ENCODE assay signal across 2 cellular contexts in genomic region chr19:35495107-35496064, GRCh38.
A peak's percentile ranks its signal among the peaks of the same experiment; 100 is the strongest.
TF ChIP-seq lines count a peak whose summit lies in the region.

No MANE protein-coding gene starts in this region.

TF ChIP-seq in A549, 52 proteins besides CTCF, POLR2A, EP300 and RAD21:
- no peak for TF ChIP-seq CBX2 (IDR thresholded peaks at IDR 0.05; ENCODE audit: borderline replicate concordance, low read depth)
- TF ChIP-seq NFE2L2 (conservative IDR thresholded peaks at IDR 0.05; ENCODE audit: low read length) = no peak
- 0 out of 2 replicates have a peak, but pooled peaks have one; percentile 40 for TF ChIP-seq MAX (IDR thresholded peaks at IDR 0.05)
- peak; percentile 96 for TF ChIP-seq SMC3 (IDR thresholded peaks at IDR 0.05)
- no peak for TF ChIP-seq CEBPB (IDR thresholded peaks at IDR 0.05)
- TF ChIP-seq HOXB13 (CRISPR knock-in tag; IDR thresholded peaks at IDR 0.05; ENCODE audit: low read depth) = no peak
- no peak for TF ChIP-seq CHD2 (IDR thresholded peaks at IDR 0.05; ENCODE audit: low read length, partially characterized antibody)
- no peak for TF ChIP-seq TFCP2L1 (CRISPR knock-in tag; IDR thresholded peaks at IDR 0.05)
- TF ChIP-seq JUNB (IDR thresholded peaks at IDR 0.05) = no peak
- no peak for TF ChIP-seq POLR2AphosphoS2 (conservative IDR thresholded peaks at IDR 0.05; ENCODE audit: low read length)
- no peak for TF ChIP-seq RARB (CRISPR knock-in tag; IDR thresholded peaks at IDR 0.05)
- TF ChIP-seq MYC (IDR thresholded peaks at IDR 0.05; ENCODE audit: borderline replicate concordance, low read length) = no peak
- 0 out of 2 replicates have a peak, but pooled peaks have one; percentile 59 for TF ChIP-seq MAZ (IDR thresholded peaks at IDR 0.05; ENCODE audit: borderline replicate concordance, low read depth, low read length)

TF ChIP-seq in HepG2, 621 proteins besides CTCF, POLR2A, EP300 and RAD21 (continues in another document):
- TF ChIP-seq NCOA2 (CRISPR knock-in tag; IDR thresholded peaks at IDR 0.05) (no peak), ZNF569 (CRISPR knock-in tag; IDR thresholded peaks at IDR 0.05; ENCODE audit: borderline replicate concordance) (no peak), FOXM1 (CRISPR knock-in tag; IDR thresholded peaks at IDR 0.05) (no peak), ZNF460 (CRISPR knock-in tag; IDR thresholded peaks at IDR 0.05; ENCODE audit: borderline replicate concordance) (no peak), SAP130 (CRISPR knock-in tag; IDR thresholded peaks at IDR 0.05; ENCODE audit: low read depth) (peak; percentile 25; the same call in 1 of the 2 replicates), ZFP36 (IDR thresholded peaks at IDR 0.05; ENCODE audit: borderline replicate concordance, low read depth, low read length, partially characterized antibody) (no peak), PHF21A (CRISPR knock-in tag; IDR thresholded peaks at IDR 0.05) (no peak), ZNF484 (CRISPR knock-in tag; IDR thresholded peaks at IDR 0.05; ENCODE audit: borderline replicate concordance, low read depth) (no peak), KDM3A (CRISPR knock-in tag; IDR thresholded peaks at IDR 0.05; ENCODE audit: low read depth) (no peak), HOXA9 (CRISPR knock-in tag; IDR thresholded peaks at IDR 0.05; ENCODE audit: borderline replicate concordance) (no peak), ZNF546 (CRISPR knock-in tag; conservative IDR thresholded peaks at IDR 0.05) (no peak), KLF9 (CRISPR knock-in tag; IDR thresholded peaks at IDR 0.05; ENCODE audit: low read depth) (no peak), MYC (CRISPR knock-in tag; IDR thresholded peaks at IDR 0.05; ENCODE audit: borderline replicate concordance) (0 out of 2 replicates have a peak, but pooled peaks have one; percentile 42), KDM5B (CRISPR knock-in tag; IDR thresholded peaks at IDR 0.05; ENCODE audit: borderline replicate concordance) (no peak; the same call in 1 of the 2 replicates), STAG1 (CRISPR knock-in tag; IDR thresholded peaks at IDR 0.05) (peak; percentile 85), HNRNPLL (IDR thresholded peaks at IDR 0.05; ENCODE audit: low read depth, low read length, poor library complexity, severe bottlenecking) (no peak), ZNF160 (CRISPR knock-in tag; IDR thresholded peaks at IDR 0.05) (no peak), ZNF496 (CRISPR knock-in tag; IDR thresholded peaks at IDR 0.05; ENCODE audit: insufficient replicate concordance) (no peak), SP5 (CRISPR knock-in tag; IDR thresholded peaks at IDR 0.05; ENCODE audit: borderline replicate concordance, low read depth) (no peak), MATR3 (CRISPR knock-in tag; IDR thresholded peaks at IDR 0.05) (no peak), CHD4 (IDR thresholded peaks at IDR 0.05; ENCODE audit: borderline replicate concordance, low read length) (no peak), CCDC6 (CRISPR knock-in tag; IDR thresholded peaks at IDR 0.05) (no peak), HMGA1 (CRISPR knock-in tag; conservative IDR thresholded peaks at IDR 0.05) (no peak), NR3C1 (CRISPR knock-in tag; IDR thresholded peaks at IDR 0.05) (no peak), ZNF589 (CRISPR knock-in tag; conservative IDR thresholded peaks at IDR 0.05) (no peak), ZBTB42 (CRISPR knock-in tag; IDR thresholded peaks at IDR 0.05) (no peak), KDM2A (CRISPR knock-in tag; IDR thresholded peaks at IDR 0.05; ENCODE audit: borderline replicate concordance, low read depth) (peak; percentile 89; the same call in 1 of the 2 replicates), RBAK (CRISPR knock-in tag; IDR thresholded peaks at IDR 0.05) (no peak), SP4 (CRISPR knock-in tag; IDR thresholded peaks at IDR 0.05) (no peak), ATRX (CRISPR knock-in tag; IDR thresholded peaks at IDR 0.05; ENCODE audit: borderline replicate concordance) (no peak), ZBTB10 (CRISPR knock-in tag; IDR thresholded peaks at IDR 0.05; ENCODE audit: borderline replicate concordance) (no peak), ZFP82 (CRISPR knock-in tag; IDR thresholded peaks at IDR 0.05; ENCODE audit: borderline replicate concordance) (no peak), FLYWCH1 (CRISPR knock-in tag; IDR thresholded peaks at IDR 0.05) (no peak), U2AF1 (optimal IDR thresholded peaks at IDR 0.05; ENCODE audit: low read depth, low read length) (no peak), MEIS1 (CRISPR knock-in tag; IDR thresholded peaks at IDR 0.05; ENCODE audit: borderline replicate concordance) (0 out of 2 replicates have a peak, but pooled peaks have one; percentile 21), IKZF1 (IDR thresholded peaks at IDR 0.05) (no peak)
- TF ChIP-seq, protein P1, sequence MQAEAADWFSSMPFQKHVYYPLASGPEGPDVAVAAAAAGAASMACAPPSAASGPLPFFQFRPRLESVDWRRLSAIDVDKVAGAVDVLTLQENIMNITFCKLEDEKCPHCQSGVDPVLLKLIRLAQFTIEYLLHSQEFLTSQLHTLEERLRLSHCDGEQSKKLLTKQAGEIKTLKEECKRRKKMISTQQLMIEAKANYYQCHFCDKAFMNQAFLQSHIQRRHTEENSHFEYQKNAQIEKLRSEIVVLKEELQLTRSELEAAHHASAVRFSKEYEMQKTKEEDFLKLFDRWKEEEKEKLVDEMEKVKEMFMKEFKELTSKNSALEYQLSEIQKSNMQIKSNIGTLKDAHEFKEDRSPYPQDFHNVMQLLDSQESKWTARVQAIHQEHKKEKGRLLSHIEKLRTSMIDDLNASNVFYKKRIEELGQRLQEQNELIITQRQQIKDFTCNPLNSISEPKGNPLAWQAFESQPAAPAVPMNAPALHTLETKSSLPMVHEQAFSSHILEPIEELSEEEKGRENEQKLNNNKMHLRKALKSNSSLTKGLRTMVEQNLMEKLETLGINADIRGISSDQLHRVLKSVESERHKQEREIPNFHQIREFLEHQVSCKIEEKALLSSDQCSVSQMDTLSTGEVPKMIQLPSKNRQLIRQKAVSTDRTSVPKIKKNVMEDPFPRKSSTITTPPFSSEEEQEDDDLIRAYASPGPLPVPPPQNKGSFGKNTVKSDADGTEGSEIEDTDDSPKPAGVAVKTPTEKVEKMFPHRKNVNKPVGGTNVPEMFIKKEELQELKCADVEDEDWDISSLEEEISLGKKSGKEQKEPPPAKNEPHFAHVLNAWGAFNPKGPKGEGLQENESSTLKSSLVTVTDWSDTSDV (CRISPR knock-in tag; IDR thresholded peaks at IDR 0.05) = no peak
- TF ChIP-seq, protein P2, sequence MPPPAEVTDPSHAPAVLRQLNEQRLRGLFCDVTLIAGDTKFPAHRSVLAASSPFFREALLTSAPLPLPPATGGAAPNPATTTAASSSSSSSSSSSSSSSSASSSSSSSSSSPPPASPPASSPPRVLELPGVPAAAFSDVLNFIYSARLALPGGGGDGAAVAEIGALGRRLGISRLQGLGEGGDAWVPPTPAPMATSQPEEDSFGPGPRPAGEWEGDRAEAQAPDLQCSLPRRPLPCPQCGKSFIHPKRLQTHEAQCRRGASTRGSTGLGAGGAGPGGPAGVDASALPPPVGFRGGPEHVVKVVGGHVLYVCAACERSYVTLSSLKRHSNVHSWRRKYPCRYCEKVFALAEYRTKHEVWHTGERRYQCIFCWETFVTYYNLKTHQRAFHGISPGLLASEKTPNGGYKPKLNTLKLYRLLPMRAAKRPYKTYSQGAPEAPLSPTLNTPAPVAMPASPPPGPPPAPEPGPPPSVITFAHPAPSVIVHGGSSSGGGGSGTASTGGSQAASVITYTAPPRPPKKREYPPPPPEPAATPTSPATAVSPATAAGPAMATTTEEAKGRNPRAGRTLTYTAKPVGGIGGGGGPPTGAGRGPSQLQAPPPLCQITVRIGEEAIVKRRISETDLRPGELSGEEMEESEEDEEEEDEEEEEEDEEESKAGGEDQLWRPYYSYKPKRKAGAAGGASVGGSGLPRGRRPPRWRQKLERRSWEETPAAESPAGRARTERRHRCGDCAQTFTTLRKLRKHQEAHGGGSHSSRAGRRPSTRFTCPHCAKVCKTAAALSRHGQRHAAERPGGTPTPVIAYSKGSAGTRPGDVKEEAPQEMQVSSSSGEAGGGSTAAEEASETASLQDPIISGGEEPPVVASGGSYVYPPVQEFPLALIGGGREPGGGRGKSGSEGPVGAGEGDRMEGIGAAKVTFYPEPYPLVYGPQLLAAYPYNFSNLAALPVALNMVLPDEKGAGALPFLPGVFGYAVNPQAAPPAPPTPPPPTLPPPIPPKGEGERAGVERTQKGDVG (CRISPR knock-in tag; IDR thresholded peaks at IDR 0.05; ENCODE audit: borderline replicate concordance) = no peak
- TF ChIP-seq, protein P3, sequence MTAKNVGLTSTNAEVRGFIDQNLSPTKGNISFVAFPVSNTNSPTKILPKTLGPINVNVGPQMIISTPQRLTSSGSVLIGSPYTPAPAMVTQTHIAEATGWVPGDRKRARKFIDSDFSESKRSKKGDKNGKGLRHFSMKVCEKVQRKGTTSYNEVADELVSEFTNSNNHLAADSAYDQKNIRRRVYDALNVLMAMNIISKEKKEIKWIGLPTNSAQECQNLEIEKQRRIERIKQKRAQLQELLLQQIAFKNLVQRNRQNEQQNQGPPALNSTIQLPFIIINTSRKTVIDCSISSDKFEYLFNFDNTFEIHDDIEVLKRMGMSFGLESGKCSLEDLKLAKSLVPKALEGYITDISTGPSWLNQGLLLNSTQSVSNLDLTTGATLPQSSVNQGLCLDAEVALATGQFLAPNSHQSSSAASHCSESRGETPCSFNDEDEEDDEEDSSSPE (CRISPR knock-in tag; IDR thresholded peaks at IDR 0.05) = no peak
- TF ChIP-seq, protein P4, sequence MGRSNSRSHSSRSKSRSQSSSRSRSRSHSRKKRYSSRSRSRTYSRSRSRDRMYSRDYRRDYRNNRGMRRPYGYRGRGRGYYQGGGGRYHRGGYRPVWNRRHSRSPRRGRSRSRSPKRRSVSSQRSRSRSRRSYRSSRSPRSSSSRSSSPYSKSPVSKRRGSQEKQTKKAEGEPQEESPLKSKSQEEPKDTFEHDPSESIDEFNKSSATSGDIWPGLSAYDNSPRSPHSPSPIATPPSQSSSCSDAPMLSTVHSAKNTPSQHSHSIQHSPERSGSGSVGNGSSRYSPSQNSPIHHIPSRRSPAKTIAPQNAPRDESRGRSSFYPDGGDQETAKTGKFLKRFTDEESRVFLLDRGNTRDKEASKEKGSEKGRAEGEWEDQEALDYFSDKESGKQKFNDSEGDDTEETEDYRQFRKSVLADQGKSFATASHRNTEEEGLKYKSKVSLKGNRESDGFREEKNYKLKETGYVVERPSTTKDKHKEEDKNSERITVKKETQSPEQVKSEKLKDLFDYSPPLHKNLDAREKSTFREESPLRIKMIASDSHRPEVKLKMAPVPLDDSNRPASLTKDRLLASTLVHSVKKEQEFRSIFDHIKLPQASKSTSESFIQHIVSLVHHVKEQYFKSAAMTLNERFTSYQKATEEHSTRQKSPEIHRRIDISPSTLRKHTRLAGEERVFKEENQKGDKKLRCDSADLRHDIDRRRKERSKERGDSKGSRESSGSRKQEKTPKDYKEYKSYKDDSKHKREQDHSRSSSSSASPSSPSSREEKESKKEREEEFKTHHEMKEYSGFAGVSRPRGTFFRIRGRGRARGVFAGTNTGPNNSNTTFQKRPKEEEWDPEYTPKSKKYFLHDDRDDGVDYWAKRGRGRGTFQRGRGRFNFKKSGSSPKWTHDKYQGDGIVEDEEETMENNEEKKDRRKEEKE (IDR thresholded peaks at IDR 0.05) = no peak
- TF ChIP-seq, protein P5, sequence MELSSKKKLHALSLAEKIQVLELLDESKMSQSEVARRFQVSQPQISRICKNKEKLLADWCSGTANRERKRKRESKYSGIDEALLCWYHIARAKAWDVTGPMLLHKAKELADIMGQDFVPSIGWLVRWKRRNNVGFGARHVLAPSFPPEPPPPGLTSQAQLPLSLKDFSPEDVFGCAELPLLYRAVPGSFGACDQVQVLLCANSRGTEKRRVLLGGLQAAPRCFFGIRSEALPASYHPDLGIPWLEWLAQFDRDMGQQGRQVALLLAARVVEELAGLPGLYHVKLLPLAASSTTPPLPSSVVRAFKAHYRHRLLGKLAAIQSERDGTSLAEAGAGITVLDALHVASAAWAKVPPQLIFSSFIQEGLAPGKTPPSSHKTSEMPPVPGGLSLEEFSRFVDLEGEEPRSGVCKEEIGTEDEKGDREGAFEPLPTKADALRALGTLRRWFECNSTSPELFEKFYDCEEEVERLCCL (CRISPR knock-in tag; IDR thresholded peaks at IDR 0.05; ENCODE audit: borderline replicate concordance) = no peak
- TF ChIP-seq, protein P6, sequence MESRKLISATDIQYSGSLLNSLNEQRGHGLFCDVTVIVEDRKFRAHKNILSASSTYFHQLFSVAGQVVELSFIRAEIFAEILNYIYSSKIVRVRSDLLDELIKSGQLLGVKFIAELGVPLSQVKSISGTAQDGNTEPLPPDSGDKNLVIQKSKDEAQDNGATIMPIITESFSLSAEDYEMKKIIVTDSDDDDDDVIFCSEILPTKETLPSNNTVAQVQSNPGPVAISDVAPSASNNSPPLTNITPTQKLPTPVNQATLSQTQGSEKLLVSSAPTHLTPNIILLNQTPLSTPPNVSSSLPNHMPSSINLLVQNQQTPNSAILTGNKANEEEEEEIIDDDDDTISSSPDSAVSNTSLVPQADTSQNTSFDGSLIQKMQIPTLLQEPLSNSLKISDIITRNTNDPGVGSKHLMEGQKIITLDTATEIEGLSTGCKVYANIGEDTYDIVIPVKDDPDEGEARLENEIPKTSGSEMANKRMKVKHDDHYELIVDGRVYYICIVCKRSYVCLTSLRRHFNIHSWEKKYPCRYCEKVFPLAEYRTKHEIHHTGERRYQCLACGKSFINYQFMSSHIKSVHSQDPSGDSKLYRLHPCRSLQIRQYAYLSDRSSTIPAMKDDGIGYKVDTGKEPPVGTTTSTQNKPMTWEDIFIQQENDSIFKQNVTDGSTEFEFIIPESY (CRISPR knock-in tag; IDR thresholded peaks at IDR 0.05) = no peak
- TF ChIP-seq, protein P7, sequence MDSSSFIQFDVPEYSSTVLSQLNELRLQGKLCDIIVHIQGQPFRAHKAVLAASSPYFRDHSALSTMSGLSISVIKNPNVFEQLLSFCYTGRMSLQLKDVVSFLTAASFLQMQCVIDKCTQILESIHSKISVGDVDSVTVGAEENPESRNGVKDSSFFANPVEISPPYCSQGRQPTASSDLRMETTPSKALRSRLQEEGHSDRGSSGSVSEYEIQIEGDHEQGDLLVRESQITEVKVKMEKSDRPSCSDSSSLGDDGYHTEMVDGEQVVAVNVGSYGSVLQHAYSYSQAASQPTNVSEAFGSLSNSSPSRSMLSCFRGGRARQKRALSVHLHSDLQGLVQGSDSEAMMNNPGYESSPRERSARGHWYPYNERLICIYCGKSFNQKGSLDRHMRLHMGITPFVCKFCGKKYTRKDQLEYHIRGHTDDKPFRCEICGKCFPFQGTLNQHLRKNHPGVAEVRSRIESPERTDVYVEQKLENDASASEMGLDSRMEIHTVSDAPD (CRISPR knock-in tag; IDR thresholded peaks at IDR 0.05) = no peak
